Comparison of ENCODE assay signal across 1 cellular context in genomic region chr1:20732588-20733360, GRCh38.
TF ChIP-seq lines count a peak whose summit lies in the region.

Gene SH2D5 (minus strand): TSS chr1:20732703. CDS start chr1:20728044, 4,659 bp downstream.

TF ChIP-seq in HepG2, 621 proteins besides CTCF, POLR2A, EP300 and RAD21 (continued from another document and continues in another):
- TF ChIP-seq ZBTB4 (CRISPR knock-in tag; IDR thresholded peaks at IDR 0.05; ENCODE audit: borderline replicate concordance), result no peak
- TF ChIP-seq SYNCRIP (IDR thresholded peaks at IDR 0.05; ENCODE audit: insufficient read depth, low read depth, low read length), result no peak
- TF ChIP-seq GMEB1 (CRISPR knock-in tag; IDR thresholded peaks at IDR 0.05; ENCODE audit: borderline replicate concordance), result no peak; the same call in 1 of the 2 replicates
- no peak for TF ChIP-seq TARDBP (CRISPR knock-in tag; IDR thresholded peaks at IDR 0.05)
- TF ChIP-seq AHR (CRISPR knock-in tag; IDR thresholded peaks at IDR 0.05), result no peak
- TF ChIP-seq NAIF1 (CRISPR knock-in tag; IDR thresholded peaks at IDR 0.05; ENCODE audit: borderline replicate concordance), result no peak; the same call in 1 of the 2 replicates
- TF ChIP-seq ZNF331 (CRISPR knock-in tag; IDR thresholded peaks at IDR 0.05), result peak; percentile 42
- TF ChIP-seq GLMP (CRISPR knock-in tag; IDR thresholded peaks at IDR 0.05; ENCODE audit: borderline replicate concordance), result no peak
- TF ChIP-seq KLF15 (CRISPR knock-in tag; IDR thresholded peaks at IDR 0.05; ENCODE audit: borderline replicate concordance), result 0 out of 2 replicates have a peak, but pooled peaks have one; percentile 50
- no peak for TF ChIP-seq ZNF224 (CRISPR knock-in tag; IDR thresholded peaks at IDR 0.05)
- peak; percentile 42; the same call in 1 of the 2 replicates for TF ChIP-seq SP4 (CRISPR knock-in tag; IDR thresholded peaks at IDR 0.05)
- peak; percentile 55; the same call in 1 of the 2 replicates for TF ChIP-seq HNF1B (CRISPR knock-in tag; IDR thresholded peaks at IDR 0.05)
- no peak; the same call in 1 of the 2 replicates for TF ChIP-seq BRD4 (CRISPR knock-in tag; IDR thresholded peaks at IDR 0.05)
- no peak for TF ChIP-seq KLF13 (CRISPR knock-in tag; IDR thresholded peaks at IDR 0.05)
- TF ChIP-seq NPAS2 (CRISPR knock-in tag; IDR thresholded peaks at IDR 0.05; ENCODE audit: borderline replicate concordance), result no peak
- no peak for TF ChIP-seq SMYD3 (CRISPR knock-in tag; IDR thresholded peaks at IDR 0.05)
- TF ChIP-seq DPF2 (CRISPR knock-in tag; IDR thresholded peaks at IDR 0.05; ENCODE audit: borderline replicate concordance, low read depth), result peak; percentile 53; the same call in 1 of the 2 replicates
- peak; percentile 76 for TF ChIP-seq GATAD2A (CRISPR knock-in tag; IDR thresholded peaks at IDR 0.05)
- no peak for TF ChIP-seq ZNF260 (CRISPR knock-in tag; IDR thresholded peaks at IDR 0.05; ENCODE audit: borderline replicate concordance, low read depth)
- no peak for TF ChIP-seq TMF1 (CRISPR knock-in tag; IDR thresholded peaks at IDR 0.05; ENCODE audit: low read depth)
- TF ChIP-seq SP5 (CRISPR knock-in tag; IDR thresholded peaks at IDR 0.05; ENCODE audit: borderline replicate concordance, low read depth), result no peak
- TF ChIP-seq ZNF775 (CRISPR knock-in tag; IDR thresholded peaks at IDR 0.05; ENCODE audit: borderline replicate concordance), result 0 out of 2 replicates have a peak, but pooled peaks have one; percentile 51
- no peak for TF ChIP-seq RBAK (CRISPR knock-in tag; IDR thresholded peaks at IDR 0.05)
- TF ChIP-seq TOPORS (CRISPR knock-in tag; IDR thresholded peaks at IDR 0.05), result no peak
- peak; percentile 64 for TF ChIP-seq TBX2 (CRISPR knock-in tag; IDR thresholded peaks at IDR 0.05; ENCODE audit: borderline replicate concordance)
- TF ChIP-seq EED (CRISPR knock-in tag; IDR thresholded peaks at IDR 0.05), result no peak
- TF ChIP-seq ZNF235 (CRISPR knock-in tag; IDR thresholded peaks at IDR 0.05; ENCODE audit: borderline replicate concordance), result no peak
- TF ChIP-seq HCFC1 (IDR thresholded peaks at IDR 0.05; ENCODE audit: low read depth, low read length), result no peak
- TF ChIP-seq POLR2AphosphoS2 (IDR thresholded peaks at IDR 0.05; ENCODE audit: low read depth, low read length), result no peak
- peak; percentile 14; the same call in 1 of the 2 replicates for TF ChIP-seq ZNF607 (CRISPR knock-in tag; IDR thresholded peaks at IDR 0.05; ENCODE audit: borderline replicate concordance)
- no peak; the same call in 1 of the 2 replicates for TF ChIP-seq JUN (CRISPR knock-in tag; IDR thresholded peaks at IDR 0.05)
- no peak for TF ChIP-seq ZNF362 (CRISPR knock-in tag; IDR thresholded peaks at IDR 0.05; ENCODE audit: borderline replicate concordance)
- no peak for TF ChIP-seq SNAPC5 (CRISPR knock-in tag; IDR thresholded peaks at IDR 0.05; ENCODE audit: borderline replicate concordance)
- no peak for TF ChIP-seq WIZ (CRISPR knock-in tag; IDR thresholded peaks at IDR 0.05)
- no peak for TF ChIP-seq PAWR (CRISPR knock-in tag; IDR thresholded peaks at IDR 0.05; ENCODE audit: borderline replicate concordance)
- no peak for TF ChIP-seq ZMYM4 (CRISPR knock-in tag; IDR thresholded peaks at IDR 0.05)
- TF ChIP-seq BORCS8-MEF2B (CRISPR knock-in tag; IDR thresholded peaks at IDR 0.05), result peak; percentile 44; the same call in 1 of the 2 replicates
- no peak for TF ChIP-seq PRDM4 (CRISPR knock-in tag; IDR thresholded peaks at IDR 0.05; ENCODE audit: borderline replicate concordance)
- no peak for TF ChIP-seq PAX8 (CRISPR knock-in tag; IDR thresholded peaks at IDR 0.05; ENCODE audit: borderline replicate concordance)
- TF ChIP-seq ZBTB39 (CRISPR knock-in tag; IDR thresholded peaks at IDR 0.05), result no peak
- TF ChIP-seq ZNF558 (CRISPR knock-in tag; IDR thresholded peaks at IDR 0.05; ENCODE audit: borderline replicate concordance), result peak; percentile 34; the same call in 1 of the 2 replicates
- TF ChIP-seq THYN1 (CRISPR knock-in tag; IDR thresholded peaks at IDR 0.05; ENCODE audit: borderline replicate concordance, low read depth), result no peak
- TF ChIP-seq ZBTB34 (CRISPR knock-in tag; IDR thresholded peaks at IDR 0.05), result no peak
- no peak for TF ChIP-seq ISX (CRISPR knock-in tag; conservative IDR thresholded peaks at IDR 0.05)
- no peak for TF ChIP-seq YY1 (IDR thresholded peaks at IDR 0.05; ENCODE audit: insufficient read depth, insufficient replicate concordance, low read depth, low read length)
- TF ChIP-seq KDM4B (CRISPR knock-in tag; IDR thresholded peaks at IDR 0.05), result no peak
- no peak for TF ChIP-seq ZNF7 (CRISPR knock-in tag; IDR thresholded peaks at IDR 0.05)
- TF ChIP-seq MTERF4 (CRISPR knock-in tag; IDR thresholded peaks at IDR 0.05), result no peak
- TF ChIP-seq ZNF382 (CRISPR knock-in tag; IDR thresholded peaks at IDR 0.05; ENCODE audit: borderline replicate concordance), result no peak
- TF ChIP-seq RELA (CRISPR knock-in tag; IDR thresholded peaks at IDR 0.05), result no peak
- TF ChIP-seq REXO4 (CRISPR knock-in tag; IDR thresholded peaks at IDR 0.05; ENCODE audit: borderline replicate concordance), result no peak
